1 cellular context compared by ENCODE assay signal in the genomic region with DNA sequence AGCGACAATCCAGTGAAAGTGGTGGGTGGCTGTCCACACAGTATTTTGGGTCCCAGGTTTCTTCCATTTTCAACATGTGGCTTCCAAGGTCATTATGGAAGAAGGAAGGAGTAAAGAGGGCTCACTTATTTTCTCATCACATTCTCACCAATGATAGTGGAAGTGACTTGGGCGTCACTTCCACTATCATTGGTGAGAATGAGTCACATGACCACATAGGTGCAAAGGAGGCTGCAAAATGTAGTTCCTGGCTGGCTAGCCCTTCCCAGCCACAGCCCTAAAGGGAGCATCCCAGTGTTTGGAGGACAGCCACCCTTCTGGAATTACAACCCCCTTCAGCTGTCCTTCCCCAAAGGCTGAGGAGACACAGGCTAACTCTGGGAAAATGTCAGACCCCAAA.
TF ChIP-seq lines count a peak whose summit lies in the region.

No MANE protein-coding gene starts in this region.

TF ChIP-seq in H1, 55 proteins besides CTCF, POLR2A, EP300 and RAD21:
- TF ChIP-seq CBX5 (IDR thresholded peaks at IDR 0.05; ENCODE audit: low read depth, low read length): no peak
- no peak for TF ChIP-seq CBX8 (IDR thresholded peaks at IDR 0.05; ENCODE audit: borderline replicate concordance, low read depth, low read length)
- TF ChIP-seq SRF (IDR thresholded peaks at IDR 0.05; ENCODE audit: low read depth, low read length): no peak
- TF ChIP-seq, protein P1, sequence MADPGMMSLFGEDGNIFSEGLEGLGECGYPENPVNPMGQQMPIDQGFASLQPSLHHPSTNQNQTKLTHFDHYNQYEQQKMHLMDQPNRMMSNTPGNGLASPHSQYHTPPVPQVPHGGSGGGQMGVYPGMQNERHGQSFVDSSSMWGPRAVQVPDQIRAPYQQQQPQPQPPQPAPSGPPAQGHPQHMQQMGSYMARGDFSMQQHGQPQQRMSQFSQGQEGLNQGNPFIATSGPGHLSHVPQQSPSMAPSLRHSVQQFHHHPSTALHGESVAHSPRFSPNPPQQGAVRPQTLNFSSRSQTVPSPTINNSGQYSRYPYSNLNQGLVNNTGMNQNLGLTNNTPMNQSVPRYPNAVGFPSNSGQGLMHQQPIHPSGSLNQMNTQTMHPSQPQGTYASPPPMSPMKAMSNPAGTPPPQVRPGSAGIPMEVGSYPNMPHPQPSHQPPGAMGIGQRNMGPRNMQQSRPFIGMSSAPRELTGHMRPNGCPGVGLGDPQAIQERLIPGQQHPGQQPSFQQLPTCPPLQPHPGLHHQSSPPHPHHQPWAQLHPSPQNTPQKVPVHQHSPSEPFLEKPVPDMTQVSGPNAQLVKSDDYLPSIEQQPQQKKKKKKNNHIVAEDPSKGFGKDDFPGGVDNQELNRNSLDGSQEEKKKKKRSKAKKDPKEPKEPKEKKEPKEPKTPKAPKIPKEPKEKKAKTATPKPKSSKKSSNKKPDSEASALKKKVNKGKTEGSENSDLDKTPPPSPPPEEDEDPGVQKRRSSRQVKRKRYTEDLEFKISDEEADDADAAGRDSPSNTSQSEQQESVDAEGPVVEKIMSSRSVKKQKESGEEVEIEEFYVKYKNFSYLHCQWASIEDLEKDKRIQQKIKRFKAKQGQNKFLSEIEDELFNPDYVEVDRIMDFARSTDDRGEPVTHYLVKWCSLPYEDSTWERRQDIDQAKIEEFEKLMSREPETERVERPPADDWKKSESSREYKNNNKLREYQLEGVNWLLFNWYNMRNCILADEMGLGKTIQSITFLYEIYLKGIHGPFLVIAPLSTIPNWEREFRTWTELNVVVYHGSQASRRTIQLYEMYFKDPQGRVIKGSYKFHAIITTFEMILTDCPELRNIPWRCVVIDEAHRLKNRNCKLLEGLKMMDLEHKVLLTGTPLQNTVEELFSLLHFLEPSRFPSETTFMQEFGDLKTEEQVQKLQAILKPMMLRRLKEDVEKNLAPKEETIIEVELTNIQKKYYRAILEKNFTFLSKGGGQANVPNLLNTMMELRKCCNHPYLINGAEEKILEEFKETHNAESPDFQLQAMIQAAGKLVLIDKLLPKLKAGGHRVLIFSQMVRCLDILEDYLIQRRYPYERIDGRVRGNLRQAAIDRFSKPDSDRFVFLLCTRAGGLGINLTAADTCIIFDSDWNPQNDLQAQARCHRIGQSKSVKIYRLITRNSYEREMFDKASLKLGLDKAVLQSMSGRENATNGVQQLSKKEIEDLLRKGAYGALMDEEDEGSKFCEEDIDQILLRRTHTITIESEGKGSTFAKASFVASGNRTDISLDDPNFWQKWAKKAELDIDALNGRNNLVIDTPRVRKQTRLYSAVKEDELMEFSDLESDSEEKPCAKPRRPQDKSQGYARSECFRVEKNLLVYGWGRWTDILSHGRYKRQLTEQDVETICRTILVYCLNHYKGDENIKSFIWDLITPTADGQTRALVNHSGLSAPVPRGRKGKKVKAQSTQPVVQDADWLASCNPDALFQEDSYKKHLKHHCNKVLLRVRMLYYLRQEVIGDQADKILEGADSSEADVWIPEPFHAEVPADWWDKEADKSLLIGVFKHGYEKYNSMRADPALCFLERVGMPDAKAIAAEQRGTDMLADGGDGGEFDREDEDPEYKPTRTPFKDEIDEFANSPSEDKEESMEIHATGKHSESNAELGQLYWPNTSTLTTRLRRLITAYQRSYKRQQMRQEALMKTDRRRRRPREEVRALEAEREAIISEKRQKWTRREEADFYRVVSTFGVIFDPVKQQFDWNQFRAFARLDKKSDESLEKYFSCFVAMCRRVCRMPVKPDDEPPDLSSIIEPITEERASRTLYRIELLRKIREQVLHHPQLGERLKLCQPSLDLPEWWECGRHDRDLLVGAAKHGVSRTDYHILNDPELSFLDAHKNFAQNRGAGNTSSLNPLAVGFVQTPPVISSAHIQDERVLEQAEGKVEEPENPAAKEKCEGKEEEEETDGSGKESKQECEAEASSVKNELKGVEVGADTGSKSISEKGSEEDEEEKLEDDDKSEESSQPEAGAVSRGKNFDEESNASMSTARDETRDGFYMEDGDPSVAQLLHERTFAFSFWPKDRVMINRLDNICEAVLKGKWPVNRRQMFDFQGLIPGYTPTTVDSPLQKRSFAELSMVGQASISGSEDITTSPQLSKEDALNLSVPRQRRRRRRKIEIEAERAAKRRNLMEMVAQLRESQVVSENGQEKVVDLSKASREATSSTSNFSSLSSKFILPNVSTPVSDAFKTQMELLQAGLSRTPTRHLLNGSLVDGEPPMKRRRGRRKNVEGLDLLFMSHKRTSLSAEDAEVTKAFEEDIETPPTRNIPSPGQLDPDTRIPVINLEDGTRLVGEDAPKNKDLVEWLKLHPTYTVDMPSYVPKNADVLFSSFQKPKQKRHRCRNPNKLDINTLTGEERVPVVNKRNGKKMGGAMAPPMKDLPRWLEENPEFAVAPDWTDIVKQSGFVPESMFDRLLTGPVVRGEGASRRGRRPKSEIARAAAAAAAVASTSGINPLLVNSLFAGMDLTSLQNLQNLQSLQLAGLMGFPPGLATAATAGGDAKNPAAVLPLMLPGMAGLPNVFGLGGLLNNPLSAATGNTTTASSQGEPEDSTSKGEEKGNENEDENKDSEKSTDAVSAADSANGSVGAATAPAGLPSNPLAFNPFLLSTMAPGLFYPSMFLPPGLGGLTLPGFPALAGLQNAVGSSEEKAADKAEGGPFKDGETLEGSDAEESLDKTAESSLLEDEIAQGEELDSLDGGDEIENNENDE (IDR thresholded peaks at IDR 0.05; ENCODE audit: insufficient replicate concordance, low read length): no peak
- TF ChIP-seq, protein P2, sequence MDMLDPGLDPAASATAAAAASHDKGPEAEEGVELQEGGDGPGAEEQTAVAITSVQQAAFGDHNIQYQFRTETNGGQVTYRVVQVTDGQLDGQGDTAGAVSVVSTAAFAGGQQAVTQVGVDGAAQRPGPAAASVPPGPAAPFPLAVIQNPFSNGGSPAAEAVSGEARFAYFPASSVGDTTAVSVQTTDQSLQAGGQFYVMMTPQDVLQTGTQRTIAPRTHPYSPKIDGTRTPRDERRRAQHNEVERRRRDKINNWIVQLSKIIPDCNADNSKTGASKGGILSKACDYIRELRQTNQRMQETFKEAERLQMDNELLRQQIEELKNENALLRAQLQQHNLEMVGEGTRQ (IDR thresholded peaks at IDR 0.05; ENCODE audit: low read length): no peak
- no peak for TF ChIP-seq CEBPB (IDR thresholded peaks at IDR 0.05; ENCODE audit: low read depth, low read length)
